ENCODE assay signal across 16 cellular contexts in genomic region chr3:31984321-31984720, GRCh38. TPM values are rescaled to one million over a fixed set of nuclear protein-coding genes. Genes with fewer than 3 reads are reported as not detected.
A peak's percentile ranks its signal among the peaks of the same experiment; 100 is the strongest.
DNase-seq lines count a peak whose midpoint lies in the region; ATAC-seq and TF ChIP-seq lines count a peak whose summit lies in the region.
"Had no signal": no experiment of that assay in that cellular context is flagged by ENCODE, and none has a peak within 500 bp of the region (broad histone marks: within the 10 kb centered on the region; RNA-seq: fewer than 3 reads in every experiment).

No MANE protein-coding gene starts in this region.

- no peak for ATAC-seq in stimulated activated naive CD8-positive, alpha-beta T cell treated with anti-CD3 and anti-CD28 coated beads, Interleukin-15, Interleukin-2, amounts not matched to agents 100 U/mL and 50 U/mL, for 24 hours
- no peak for ATAC-seq in naive B cell (ENCODE audit: low read depth in 2 of 2)
- ATAC-seq in HG03139 (IDR thresholded peaks at IDR 0.05; ENCODE audit: unreplicated experiment): no peak
- ATAC-seq: GM12878 had no signal

- no peaks in the 10 kb centered on the region for H3K36me3 Mint-ChIP-seq in stimulated activated naive CD8-positive, alpha-beta T cell treated with anti-CD3 and anti-CD28 coated beads, Interleukin-15, Interleukin-2, amounts not matched to agents 100 ng/mL and 50 ng/mL, for 24 hours (ENCODE audit: low read depth)
- H3K36me3 Mint-ChIP-seq in naive B cell (peaks cover 4 to 6% of the 10 kb centered on the region in 2 donors), type B pancreatic cell (peaks cover 4% of the 10 kb centered on the region)
- H3K36me3 Mint-ChIP-seq: CD4-positive, CD25-positive, alpha-beta regulatory T cell had no signal

- no peaks in the 10 kb centered on the region for H3K9me3 Mint-ChIP-seq in stimulated activated naive CD8-positive, alpha-beta T cell treated with anti-CD3 and anti-CD28 coated beads, Interleukin-15, Interleukin-2, amounts not matched to agents 100 ng/mL and 50 ng/mL, for 24 hours
- H3K9me3 Mint-ChIP-seq in naive B cell (peaks cover 0 to 10% (median 3%) of the 10 kb centered on the region in 7 donors), type B pancreatic cell (no peaks in the 10 kb centered on the region)
- H3K9me3 Mint-ChIP-seq: HFFc6 had no signal

- H3K27me3 Mint-ChIP-seq in stimulated activated naive CD8-positive, alpha-beta T cell treated with anti-CD3 and anti-CD28 coated beads, Interleukin-15, Interleukin-2, amounts not matched to agents 100 ng/mL and 50 ng/mL, for 24 hours: peaks cover 14% of the 10 kb centered on the region
- H3K27me3 Mint-ChIP-seq in naive B cell: no peaks in the 10 kb centered on the region
- peaks cover 3% of the 10 kb centered on the region for H3K27me3 Mint-ChIP-seq in type B pancreatic cell

- H3K4me3 ChIP-seq in epithelial cell of esophagus (ENCODE audit: low read length): no peak overlapping the region
- H3K4me3 ChIP-seq: BLaER1 treated with 17β-estradiol and CSF1 and Interleukin-3, amounts not matched to agents 10 nM and 100 nM; GM12878 had no signal

- H3K27ac Mint-ChIP-seq in stimulated activated naive CD8-positive, alpha-beta T cell treated with anti-CD3 and anti-CD28 coated beads, Interleukin-15, Interleukin-2, amounts not matched to agents 100 ng/mL and 50 ng/mL, for 24 hours: peak overlapping the region; percentile 21
- peak overlapping the region in 5 of 6 donors; percentile 45 to 92 (median 71) for H3K27ac Mint-ChIP-seq in naive B cell
- H3K27ac Mint-ChIP-seq in type B pancreatic cell: peak overlapping the region; percentile 86
- H3K27ac Mint-ChIP-seq: CD4-positive, CD25-positive, alpha-beta regulatory T cell; HFFc6 had no signal

- H3K4me1 Mint-ChIP-seq in stimulated activated naive CD8-positive, alpha-beta T cell treated with anti-CD3 and anti-CD28 coated beads, Interleukin-15, Interleukin-2, amounts not matched to agents 100 ng/mL and 50 ng/mL, for 24 hours (ENCODE audit: low read depth): peaks cover 12% of the 10 kb centered on the region
- peaks cover 47 to 54% (median 54%) of the 10 kb centered on the region in 3 donors for H3K4me1 Mint-ChIP-seq in naive B cell
- peaks cover 4% of the 10 kb centered on the region for H3K4me1 Mint-ChIP-seq in type B pancreatic cell (ENCODE audit: unreplicated experiment)

- H3K4me3 Mint-ChIP-seq in stimulated activated naive CD8-positive, alpha-beta T cell treated with anti-CD3 and anti-CD28 coated beads, Interleukin-15, Interleukin-2, amounts not matched to agents 100 ng/mL and 50 ng/mL, for 24 hours: no peak overlapping the region
- H3K4me3 Mint-ChIP-seq in naive B cell: peak overlapping the region in 6 of 8 donors; percentile 52 to 100 (median 78)
- H3K4me3 Mint-ChIP-seq in type B pancreatic cell: peak overlapping the region; percentile 38
- H3K4me3 Mint-ChIP-seq: CD4-positive, CD25-positive, alpha-beta regulatory T cell; HFFc6 had no signal

- no peak for TF ChIP-seq CTCF in epithelial cell of esophagus (IDR thresholded peaks at IDR 0.05; ENCODE audit: insufficient read depth, low read depth, low read length, missing control alignments)
- TF ChIP-seq CTCF in type B pancreatic cell (conservative IDR thresholded peaks at IDR 0.05): no peak

- DNase-seq in stimulated activated naive CD8-positive, alpha-beta T cell treated with anti-CD3 and anti-CD28 coated beads, Interleukin-15, Interleukin-2, amounts not matched to agents 100 U/mL and 50 U/mL, for 24 hours: no peak
- DNase-seq in epithelial cell of esophagus (ENCODE audit: low read depth) (peak; percentile 62), naive B cell (no peak), type B pancreatic cell (ENCODE audit: extremely low spot score, unreplicated experiment) (no peak), activated gamma-delta T cell (lab: John Stamatoyannopoulos, UW) (no peak), midbrain (lab: John Stamatoyannopoulos, UW) (no peak)
- DNase-seq: 8988T; AML-193; CD4-positive, CD25-positive, alpha-beta regulatory T cell; DMS53; HCEC 1CT; HFFc6 had no signal

RNA-seq across cellular contexts. Expression of gene ZNF860, which starts 2.8 kb away (rescaled TPM):
- polyA plus RNA-seq in naive B cell (ENCODE audit: low read depth in 6 of 6): 10 to 100 TPM in 5 of 6 donors, 1 to 10 TPM in 1; 9.1 to 32.2 (median 12.2) TPM
- total RNA-seq in type B pancreatic cell (ENCODE audit: low replicate concordance): 2.8 and 7.1 TPM in 2 replicates
- total RNA-seq: CD4-positive, CD25-positive, alpha-beta regulatory T cell; GM12878 had no signal
- polyA plus RNA-seq: CD4-positive, CD25-positive, alpha-beta regulatory T cell; GM12878 had no signal

RNA-seq across cellular contexts. Expression of gene OSBPL10, which starts 3.3 kb away (rescaled TPM):
- polyA plus RNA-seq in naive B cell (ENCODE audit: low read depth in 6 of 6): 10 to 100 TPM; 28.7 to 65.6 (median 40.0) TPM
- 24.4 and 43.6 TPM in 2 replicates for total RNA-seq in type B pancreatic cell (ENCODE audit: low replicate concordance)

Comparison
In these comparisons a context has a peak if more than half of its experiments do, and no peak if none do; other contexts are left out.
1. H3K27ac Mint-ChIP-seq: peak in every context shown above with its lines; median percentile 86 in type B pancreatic cell; 71 in naive B cell; 21 in stimulated activated naive CD8-positive, alpha-beta T cell treated with anti-CD3 and anti-CD28 coated beads, Interleukin-15, Interleukin-2, amounts not matched to agents 100 ng/mL and 50 ng/mL, for 24 hours.